Comparison of ENCODE assay signal across 8 cellular contexts in the genomic region with DNA sequence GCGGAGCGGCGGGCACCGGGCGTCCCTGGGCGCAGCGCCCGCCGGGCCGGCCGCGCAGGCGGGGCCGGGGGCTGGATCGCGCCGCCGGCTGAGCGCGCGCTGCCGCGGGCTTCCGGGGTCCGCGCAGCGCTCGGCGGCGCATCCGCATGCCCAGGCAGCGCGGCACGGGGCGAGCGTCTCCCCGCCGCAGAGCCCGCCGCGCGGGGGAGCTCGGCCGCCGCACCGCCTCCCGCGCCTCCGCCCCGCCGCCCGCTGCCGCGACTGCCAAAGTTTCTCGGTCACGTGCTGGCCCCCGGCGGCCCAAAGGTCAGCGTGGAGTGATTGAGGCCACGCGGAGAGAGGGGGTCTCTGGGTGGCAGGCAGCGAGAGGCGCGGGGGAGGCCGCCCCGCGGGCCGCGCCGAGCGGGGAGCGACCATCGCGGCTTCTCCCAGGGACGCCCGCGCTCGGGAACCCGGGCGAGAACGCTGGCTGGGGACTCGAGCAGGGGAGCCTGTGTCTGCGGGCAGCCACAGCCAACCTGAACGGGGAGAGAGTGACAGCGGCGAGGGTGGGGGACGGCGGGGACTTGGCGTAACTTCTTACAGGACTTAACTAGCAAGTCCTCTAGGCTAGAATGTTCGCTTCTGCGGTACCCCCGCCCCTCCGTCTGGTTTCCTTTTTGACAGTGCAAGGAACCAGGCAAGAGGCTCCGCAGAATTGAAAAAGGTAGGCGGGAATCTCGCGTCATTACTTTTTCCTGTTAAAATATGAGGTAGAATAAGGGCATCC. TPM values are rescaled to one million over a fixed set of nuclear protein-coding genes. Genes with fewer than 3 reads are reported as not detected.
DNase-seq lines count a peak whose midpoint lies in the region; ATAC-seq and TF ChIP-seq lines count a peak whose summit lies in the region.

A gene with protein sequence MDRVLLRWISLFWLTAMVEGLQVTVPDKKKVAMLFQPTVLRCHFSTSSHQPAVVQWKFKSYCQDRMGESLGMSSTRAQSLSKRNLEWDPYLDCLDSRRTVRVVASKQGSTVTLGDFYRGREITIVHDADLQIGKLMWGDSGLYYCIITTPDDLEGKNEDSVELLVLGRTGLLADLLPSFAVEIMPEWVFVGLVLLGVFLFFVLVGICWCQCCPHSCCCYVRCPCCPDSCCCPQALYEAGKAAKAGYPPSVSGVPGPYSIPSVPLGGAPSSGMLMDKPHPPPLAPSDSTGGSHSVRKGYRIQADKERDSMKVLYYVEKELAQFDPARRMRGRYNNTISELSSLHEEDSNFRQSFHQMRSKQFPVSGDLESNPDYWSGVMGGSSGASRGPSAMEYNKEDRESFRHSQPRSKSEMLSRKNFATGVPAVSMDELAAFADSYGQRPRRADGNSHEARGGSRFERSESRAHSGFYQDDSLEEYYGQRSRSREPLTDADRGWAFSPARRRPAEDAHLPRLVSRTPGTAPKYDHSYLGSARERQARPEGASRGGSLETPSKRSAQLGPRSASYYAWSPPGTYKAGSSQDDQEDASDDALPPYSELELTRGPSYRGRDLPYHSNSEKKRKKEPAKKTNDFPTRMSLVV (minus strand): TSS at position 180 of the 769 bp plus-strand sequence. CDS start 272 bp downstream, outside the sequence.

- DNase-seq in NCI-H187 (lab: John Stamatoyannopoulos, UW) (peak; percentile 55 to 57), NCI-H187 treated with DMSO at 0.1 percent for 48 hours (lab: John Stamatoyannopoulos, UW) (no peak), NCI-H774 (lab: John Stamatoyannopoulos, UW) (peak; percentile 43), fibroblast of lung (ENCODE audit: low read depth in 2 of 2) (peak; percentile 25 to 37)
- DNase-seq in activated T-cell treated with anti-CD3 and anti-CD28 coated beads, Interleukin-2, amount 50 U/mL, for 48 hours, result peak; percentile 81 to 84
- DNase-seq in natural killer cell treated with Interleukin-12 subunit alpha and Interleukin-12 subunit beta and Interleukin-15 and Interleukin-18, amount 100 ng/mL, for 72 hours (ENCODE audit: low spot score), result no peak

- peaks cover 27 to 34% of the 10 kb centered on the region in 2 donors for H3K27me3 Mint-ChIP-seq in natural killer cell treated with Interleukin-12 subunit alpha and Interleukin-12 subunit beta and Interleukin-15 and Interleukin-18, amount 100 ng/mL, for 72 hours
- H3K27me3 Mint-ChIP-seq in stimulated activated naive CD8-positive, alpha-beta T cell treated with anti-CD3 and anti-CD28 coated beads, Interleukin-15, Interleukin-2, amounts not matched to agents 100 ng/mL and 50 ng/mL, for 24 hours, result peaks cover 50% of the 10 kb centered on the region

- H3K9me3 Mint-ChIP-seq in natural killer cell treated with Interleukin-12 subunit alpha and Interleukin-12 subunit beta and Interleukin-15 and Interleukin-18, amount 100 ng/mL, for 72 hours, result no peaks in the 10 kb centered on the region
- H3K9me3 Mint-ChIP-seq in stimulated activated naive CD8-positive, alpha-beta T cell treated with anti-CD3 and anti-CD28 coated beads, Interleukin-15, Interleukin-2, amounts not matched to agents 100 ng/mL and 50 ng/mL, for 24 hours, result no peaks in the 10 kb centered on the region

- ATAC-seq in HG02938 (IDR thresholded peaks at IDR 0.05; ENCODE audit: unreplicated experiment), result peak; percentile 46
- peak; percentile 93 to 95 for ATAC-seq in natural killer cell treated with Interleukin-12 subunit alpha and Interleukin-12 subunit beta and Interleukin-15 and Interleukin-18, amount 100 ng/mL, for 72 hours

- peak within 1 kb of the TSS; percentile 40 to 70 for H3K27ac Mint-ChIP-seq in natural killer cell treated with Interleukin-12 subunit alpha and Interleukin-12 subunit beta and Interleukin-15 and Interleukin-18, amount 100 ng/mL, for 72 hours
- H3K27ac Mint-ChIP-seq in stimulated activated naive CD8-positive, alpha-beta T cell treated with anti-CD3 and anti-CD28 coated beads, Interleukin-15, Interleukin-2, amounts not matched to agents 100 ng/mL and 50 ng/mL, for 24 hours, result peak within 1 kb of the TSS; percentile 80

- peak within 1 kb of the TSS; percentile 47 to 62 (median 51) for H3K4me3 ChIP-seq in fibroblast of lung (replicated peaks in 1 of 4; ENCODE audit: control extremely low read depth in 1 of 4, insufficient read depth in 1 of 4, low read depth in 3 of 4, low read length in 4 of 4)

- no peaks in the 10 kb centered on the region for H4K20me1 ChIP-seq in fibroblast of lung (ENCODE audit: control insufficient read depth, extremely low read depth, insufficient read depth, low read length)

- no peaks in the 10 kb centered on the region for H3K9me3 ChIP-seq in fibroblast of lung (ENCODE audit: control insufficient read depth, insufficient read depth, low read depth, low read length)

- no peak within 1 kb of the TSS for H3K9ac ChIP-seq in fibroblast of lung (ENCODE audit: insufficient read depth, low read length)

- peak within 1 kb of the TSS; percentile 58 for H3K4me2 ChIP-seq in fibroblast of lung (ENCODE audit: extremely low read depth, insufficient read depth, low read length)

- H3K4me1 Mint-ChIP-seq in natural killer cell treated with Interleukin-12 subunit alpha and Interleukin-12 subunit beta and Interleukin-15 and Interleukin-18, amount 100 ng/mL, for 72 hours (ENCODE audit: low read depth in 2 of 2), result peaks cover 22 to 23% of the 10 kb centered on the region in 2 donors
- peaks cover 36% of the 10 kb centered on the region for H3K4me1 Mint-ChIP-seq in stimulated activated naive CD8-positive, alpha-beta T cell treated with anti-CD3 and anti-CD28 coated beads, Interleukin-15, Interleukin-2, amounts not matched to agents 100 ng/mL and 50 ng/mL, for 24 hours (ENCODE audit: low read depth)

- peak within 1 kb of the TSS; percentile 86 for H3K4me3 Mint-ChIP-seq in natural killer cell treated with Interleukin-12 subunit alpha and Interleukin-12 subunit beta and Interleukin-15 and Interleukin-18, amount 100 ng/mL, for 72 hours
- H3K4me3 Mint-ChIP-seq in stimulated activated naive CD8-positive, alpha-beta T cell treated with anti-CD3 and anti-CD28 coated beads, Interleukin-15, Interleukin-2, amounts not matched to agents 100 ng/mL and 50 ng/mL, for 24 hours, result peak within 1 kb of the TSS; percentile 86

- H3K36me3 Mint-ChIP-seq in natural killer cell treated with Interleukin-12 subunit alpha and Interleukin-12 subunit beta and Interleukin-15 and Interleukin-18, amount 100 ng/mL, for 72 hours, result no peaks in the 10 kb centered on the region
- no peaks in the 10 kb centered on the region for H3K36me3 Mint-ChIP-seq in stimulated activated naive CD8-positive, alpha-beta T cell treated with anti-CD3 and anti-CD28 coated beads, Interleukin-15, Interleukin-2, amounts not matched to agents 100 ng/mL and 50 ng/mL, for 24 hours (ENCODE audit: low read depth)

- no peak within 1 kb of the TSS for H3K27ac ChIP-seq in fibroblast of lung (ENCODE audit: insufficient read depth, low read length)

- H3K4me1 ChIP-seq in fibroblast of lung (ENCODE audit: control insufficient read depth, extremely low read depth, insufficient read depth, low read length), result no peaks in the 10 kb centered on the region

- TF ChIP-seq CTCF in fibroblast of lung (conservative IDR thresholded peaks at IDR 0.05 in 1 of 2, IDR thresholded peaks at IDR 0.05 in 1 of 2; ENCODE audit: low read depth in 1 of 2, low read length in 2 of 2), result no peak

- H3K79me2 ChIP-seq in fibroblast of lung (ENCODE audit: control insufficient read depth, insufficient read depth, low read length), result no peaks in the 10 kb centered on the region

- H3K36me3 ChIP-seq in fibroblast of lung (ENCODE audit: control insufficient read depth, insufficient read depth, low read length), result no peaks in the 10 kb centered on the region

- H3K27me3 ChIP-seq in fibroblast of lung (ENCODE audit: control insufficient read depth, insufficient read depth, low read length), result peaks cover 18% of the 10 kb centered on the region

- H2AFZ ChIP-seq in fibroblast of lung (ENCODE audit: low read length), result peak within 1 kb of the TSS; percentile 14

RNA-seq across cellular contexts. Expression of the gene that starts here (rescaled TPM):
- total RNA-seq in fibroblast of lung, result under 0.01 TPM in 2 replicates
- 0.03 and 0.14 TPM in 2 replicates for polyA plus RNA-seq in fibroblast of lung
- 0.06 and 0.07 TPM in 2 replicates for polyA plus RNA-seq in fibroblast of lung (2012)
- 0.31 TPM in 1 of 2 replicates, not detected in the other for polyA minus RNA-seq in fibroblast of lung (ENCODE audit: low replicate concordance)
- total RNA-seq in natural killer cell treated with Interleukin-12 subunit alpha and Interleukin-12 subunit beta and Interleukin-15 and Interleukin-18, amount 100 ng/mL, for 72 hours, result 1 to 10 TPM; 2.1 to 3.5 TPM

Comparison
In these comparisons a context has a peak if more than half of its experiments do, and no peak if none do; other contexts are left out.
1. DNase-seq: peak in NCI-H187 (2 of 2), NCI-H774 (single experiment) and activated T-cell treated with anti-CD3 and anti-CD28 coated beads, Interleukin-2, amount 50 U/mL, for 48 hours (2 of 2); none in NCI-H187 treated with DMSO at 0.1 percent for 48 hours (single experiment) and natural killer cell treated with Interleukin-12 subunit alpha and Interleukin-12 subunit beta and Interleukin-15 and Interleukin-18, amount 100 ng/mL, for 72 hours (single experiment).
2. Peak in DNase-seq, H3K4me3 ChIP-seq and H3K4me2 ChIP-seq in fibroblast of lung; RNA of the gene not detected or under 1 TPM.